In the genomic region with DNA sequence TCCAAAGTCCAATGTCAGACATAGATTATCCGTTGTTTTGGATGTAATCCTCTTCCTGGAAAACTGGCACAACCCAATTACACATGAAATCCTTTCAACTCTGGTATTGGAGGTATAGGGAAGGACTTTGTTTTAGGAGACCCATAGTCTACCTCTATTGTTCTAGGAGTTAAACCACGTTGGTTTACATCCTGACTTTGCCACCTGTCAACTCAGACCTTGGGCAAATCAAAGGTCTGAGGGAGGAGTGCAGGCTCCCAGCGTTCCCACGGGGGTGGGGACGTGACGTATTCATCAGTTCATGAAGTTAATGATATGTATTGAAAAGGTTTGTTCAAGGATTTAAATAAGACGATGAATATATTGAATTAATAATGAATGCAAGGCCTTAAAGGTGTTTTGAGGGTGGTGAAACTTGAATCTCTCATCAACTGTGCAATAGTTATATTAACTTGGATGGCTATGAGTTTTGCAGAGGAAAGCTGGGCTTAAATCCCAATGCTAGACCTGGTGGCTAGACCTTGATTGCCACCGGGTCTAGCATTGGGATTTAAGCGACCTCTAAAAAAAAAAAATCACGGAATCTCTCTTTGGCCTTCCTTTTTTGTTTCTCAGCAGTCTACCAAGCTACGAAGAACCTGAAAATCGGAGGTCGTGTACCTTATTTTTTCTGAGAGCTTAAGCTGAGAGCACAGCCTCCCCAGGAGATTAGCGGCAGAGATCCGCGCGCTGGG, we compare ENCODE assay signal across 1 cellular context.
TF ChIP-seq lines count a peak whose summit lies in the region.

No MANE protein-coding gene starts in this region.

TF ChIP-seq in HepG2, 621 proteins besides CTCF, POLR2A, EP300 and RAD21 (continued from another document and continues in another):
- TF ChIP-seq, protein P1, sequence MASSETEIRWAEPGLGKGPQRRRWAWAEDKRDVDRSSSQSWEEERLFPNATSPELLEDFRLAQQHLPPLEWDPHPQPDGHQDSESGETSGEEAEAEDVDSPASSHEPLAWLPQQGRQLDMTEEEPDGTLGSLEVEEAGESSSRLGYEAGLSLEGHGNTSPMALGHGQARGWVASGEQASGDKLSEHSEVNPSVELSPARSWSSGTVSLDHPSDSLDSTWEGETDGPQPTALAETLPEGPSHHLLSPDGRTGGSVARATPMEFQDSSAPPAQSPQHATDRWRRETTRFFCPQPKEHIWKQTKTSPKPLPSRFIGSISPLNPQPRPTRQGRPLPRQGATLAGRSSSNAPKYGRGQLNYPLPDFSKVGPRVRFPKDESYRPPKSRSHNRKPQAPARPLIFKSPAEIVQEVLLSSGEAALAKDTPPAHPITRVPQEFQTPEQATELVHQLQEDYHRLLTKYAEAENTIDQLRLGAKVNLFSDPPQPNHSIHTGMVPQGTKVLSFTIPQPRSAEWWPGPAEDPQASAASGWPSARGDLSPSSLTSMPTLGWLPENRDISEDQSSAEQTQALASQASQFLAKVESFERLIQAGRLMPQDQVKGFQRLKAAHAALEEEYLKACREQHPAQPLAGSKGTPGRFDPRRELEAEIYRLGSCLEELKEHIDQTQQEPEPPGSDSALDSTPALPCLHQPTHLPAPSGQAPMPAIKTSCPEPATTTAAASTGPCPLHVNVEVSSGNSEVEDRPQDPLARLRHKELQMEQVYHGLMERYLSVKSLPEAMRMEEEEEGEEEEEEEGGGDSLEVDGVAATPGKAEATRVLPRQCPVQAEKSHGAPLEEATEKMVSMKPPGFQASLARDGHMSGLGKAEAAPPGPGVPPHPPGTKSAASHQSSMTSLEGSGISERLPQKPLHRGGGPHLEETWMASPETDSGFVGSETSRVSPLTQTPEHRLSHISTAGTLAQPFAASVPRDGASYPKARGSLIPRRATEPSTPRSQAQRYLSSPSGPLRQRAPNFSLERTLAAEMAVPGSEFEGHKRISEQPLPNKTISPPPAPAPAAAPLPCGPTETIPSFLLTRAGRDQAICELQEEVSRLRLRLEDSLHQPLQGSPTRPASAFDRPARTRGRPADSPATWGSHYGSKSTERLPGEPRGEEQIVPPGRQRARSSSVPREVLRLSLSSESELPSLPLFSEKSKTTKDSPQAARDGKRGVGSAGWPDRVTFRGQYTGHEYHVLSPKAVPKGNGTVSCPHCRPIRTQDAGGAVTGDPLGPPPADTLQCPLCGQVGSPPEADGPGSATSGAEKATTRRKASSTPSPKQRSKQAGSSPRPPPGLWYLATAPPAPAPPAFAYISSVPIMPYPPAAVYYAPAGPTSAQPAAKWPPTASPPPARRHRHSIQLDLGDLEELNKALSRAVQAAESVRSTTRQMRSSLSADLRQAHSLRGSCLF (CRISPR knock-in tag; IDR thresholded peaks at IDR 0.05; ENCODE audit: borderline replicate concordance): no peak
- TF ChIP-seq RBAK (CRISPR knock-in tag; IDR thresholded peaks at IDR 0.05) (no peak), KIAA2018 (CRISPR knock-in tag; IDR thresholded peaks at IDR 0.05; ENCODE audit: borderline replicate concordance) (no peak), IKZF1 (IDR thresholded peaks at IDR 0.05) (no peak), MEF2D (CRISPR knock-in tag; IDR thresholded peaks at IDR 0.05) (no peak), PAX8 (CRISPR knock-in tag; IDR thresholded peaks at IDR 0.05; ENCODE audit: borderline replicate concordance) (no peak), MBD4 (IDR thresholded peaks at IDR 0.05; ENCODE audit: borderline replicate concordance, low read length) (no peak), ARID2 (CRISPR knock-in tag; IDR thresholded peaks at IDR 0.05; ENCODE audit: borderline replicate concordance) (no peak), NR2C2 (CRISPR knock-in tag; IDR thresholded peaks at IDR 0.05; ENCODE audit: borderline replicate concordance) (0 out of 2 replicates have a peak, but pooled peaks have one; percentile 1), ZNF800 (CRISPR knock-in tag; IDR thresholded peaks at IDR 0.05) (peak; percentile 26; the same call in 1 of the 2 replicates), MYC (CRISPR knock-in tag; IDR thresholded peaks at IDR 0.05; ENCODE audit: borderline replicate concordance) (no peak), ZBTB3 (CRISPR knock-in tag; IDR thresholded peaks at IDR 0.05; ENCODE audit: borderline replicate concordance, low read depth) (no peak), TFDP1 (CRISPR knock-in tag; IDR thresholded peaks at IDR 0.05; ENCODE audit: borderline replicate concordance) (no peak), ZNF710 (CRISPR knock-in tag; IDR thresholded peaks at IDR 0.05; ENCODE audit: borderline replicate concordance) (no peak), NFE2 (CRISPR knock-in tag; IDR thresholded peaks at IDR 0.05) (no peak), IRF2 (CRISPR knock-in tag; IDR thresholded peaks at IDR 0.05) (no peak), ZNF605 (CRISPR knock-in tag; IDR thresholded peaks at IDR 0.05) (no peak), MAFG (CRISPR knock-in tag; IDR thresholded peaks at IDR 0.05) (no peak), ZNF788 (CRISPR knock-in tag; IDR thresholded peaks at IDR 0.05; ENCODE audit: borderline replicate concordance) (peak; percentile 3; the same call in 1 of the 2 replicates), U2AF1 (optimal IDR thresholded peaks at IDR 0.05; ENCODE audit: low read depth, low read length) (no peak), NFIC (IDR thresholded peaks at IDR 0.05; ENCODE audit: low read length) (no peak), ZNF382 (CRISPR knock-in tag; IDR thresholded peaks at IDR 0.05; ENCODE audit: borderline replicate concordance) (no peak), MIER3 (CRISPR knock-in tag; IDR thresholded peaks at IDR 0.05; ENCODE audit: borderline replicate concordance) (no peak)
- TF ChIP-seq, protein P2, sequence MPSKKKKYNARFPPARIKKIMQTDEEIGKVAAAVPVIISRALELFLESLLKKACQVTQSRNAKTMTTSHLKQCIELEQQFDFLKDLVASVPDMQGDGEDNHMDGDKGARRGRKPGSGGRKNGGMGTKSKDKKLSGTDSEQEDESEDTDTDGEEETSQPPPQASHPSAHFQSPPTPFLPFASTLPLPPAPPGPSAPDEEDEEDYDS (CRISPR knock-in tag; IDR thresholded peaks at IDR 0.05): no peak
- TF ChIP-seq, protein P3, sequence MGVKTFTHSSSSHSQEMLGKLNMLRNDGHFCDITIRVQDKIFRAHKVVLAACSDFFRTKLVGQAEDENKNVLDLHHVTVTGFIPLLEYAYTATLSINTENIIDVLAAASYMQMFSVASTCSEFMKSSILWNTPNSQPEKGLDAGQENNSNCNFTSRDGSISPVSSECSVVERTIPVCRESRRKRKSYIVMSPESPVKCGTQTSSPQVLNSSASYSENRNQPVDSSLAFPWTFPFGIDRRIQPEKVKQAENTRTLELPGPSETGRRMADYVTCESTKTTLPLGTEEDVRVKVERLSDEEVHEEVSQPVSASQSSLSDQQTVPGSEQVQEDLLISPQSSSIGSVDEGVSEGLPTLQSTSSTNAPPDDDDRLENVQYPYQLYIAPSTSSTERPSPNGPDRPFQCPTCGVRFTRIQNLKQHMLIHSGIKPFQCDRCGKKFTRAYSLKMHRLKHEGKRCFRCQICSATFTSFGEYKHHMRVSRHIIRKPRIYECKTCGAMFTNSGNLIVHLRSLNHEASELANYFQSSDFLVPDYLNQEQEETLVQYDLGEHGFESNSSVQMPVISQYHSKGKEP (CRISPR knock-in tag; IDR thresholded peaks at IDR 0.05): no peak
- TF ChIP-seq, protein P4, sequence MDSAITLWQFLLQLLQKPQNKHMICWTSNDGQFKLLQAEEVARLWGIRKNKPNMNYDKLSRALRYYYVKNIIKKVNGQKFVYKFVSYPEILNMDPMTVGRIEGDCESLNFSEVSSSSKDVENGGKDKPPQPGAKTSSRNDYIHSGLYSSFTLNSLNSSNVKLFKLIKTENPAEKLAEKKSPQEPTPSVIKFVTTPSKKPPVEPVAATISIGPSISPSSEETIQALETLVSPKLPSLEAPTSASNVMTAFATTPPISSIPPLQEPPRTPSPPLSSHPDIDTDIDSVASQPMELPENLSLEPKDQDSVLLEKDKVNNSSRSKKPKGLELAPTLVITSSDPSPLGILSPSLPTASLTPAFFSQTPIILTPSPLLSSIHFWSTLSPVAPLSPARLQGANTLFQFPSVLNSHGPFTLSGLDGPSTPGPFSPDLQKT (CRISPR knock-in tag; IDR thresholded peaks at IDR 0.05; ENCODE audit: borderline replicate concordance): no peak
- TF ChIP-seq, protein P5, sequence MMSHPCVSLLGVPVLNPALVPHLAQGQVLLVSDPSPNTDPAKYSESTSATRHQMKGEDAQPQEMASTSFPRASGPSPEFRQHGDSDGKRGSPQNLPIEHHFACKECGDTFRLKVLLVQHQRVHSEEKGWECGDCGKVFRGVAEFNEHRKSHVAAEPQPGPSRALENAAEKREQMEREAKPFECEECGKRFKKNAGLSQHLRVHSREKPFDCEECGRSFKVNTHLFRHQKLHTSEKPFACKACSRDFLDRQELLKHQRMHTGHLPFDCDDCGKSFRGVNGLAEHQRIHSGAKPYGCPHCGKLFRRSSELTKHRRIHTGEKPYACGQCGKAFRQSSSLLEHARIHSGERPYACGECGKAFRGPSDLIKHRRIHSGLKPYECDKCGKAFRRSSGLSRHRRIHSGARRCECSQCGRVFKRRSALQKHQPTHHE (CRISPR knock-in tag; IDR thresholded peaks at IDR 0.05; ENCODE audit: borderline replicate concordance): no peak
